In genomic region chr16:87067890-87068289, GRCh38 we compare ENCODE assay signal across 22 cellular contexts.
DNase-seq lines count a peak whose midpoint lies in the region; ATAC-seq and TF ChIP-seq lines count a peak whose summit lies in the region.
"Had no signal": no experiment of that assay in that cellular context is flagged by ENCODE, and none has a peak within 500 bp of the region (broad histone marks: within the 10 kb centered on the region; RNA-seq: fewer than 3 reads in every experiment).

No MANE protein-coding gene starts in this region.

- H3K9me3 ChIP-seq in smooth muscle cell (replicated peaks; ENCODE audit: low read depth): no peaks in the 10 kb centered on the region
- no peaks in the 10 kb centered on the region for H3K9me3 ChIP-seq in transverse colon

- intact Hi-C loops in transverse colon (cut with DNase I; ENCODE audit: low total_unique reads): loop anchor here (5.0 kb wide), 1 partner anchor 511 kb away; the partner anchor contains the start of gene MTHFSD

- no peak for ATAC-seq in omental fat pad (ENCODE audit: low FRiP score)
- ATAC-seq: CD8-positive, alpha-beta T cell had no signal

- no peak overlapping the region for H3K9ac ChIP-seq in smooth muscle cell (ENCODE audit: low read depth)
- H3K9ac ChIP-seq: GM23248, KMS-11 had no signal

- peak; percentile 52 for DNase-seq in H7
- DNase-seq in coronary artery (ENCODE audit: low spot score): peak; percentile 36
- no peak for DNase-seq in smooth muscle cell (lab: John Stamatoyannopoulos, UW; ENCODE audit: unreplicated experiment)
- no peak for DNase-seq in transverse colon
- DNase-seq in LoVo (ENCODE audit: low spot score): no peak
- DNase-seq in omental fat pad (ENCODE audit: low spot score): no peak
- DNase-seq in activated gamma-delta T cell (lab: John Stamatoyannopoulos, UW): no peak
- DNase-seq: AML-193, Calu3, GM23248, HCEC 1CT, IMR-90, NCI-H1105, NCI-H146, NCI-H2029 treated with DMSO at 0.1 percent for 48 hours, NCI-H226, NCI-H510A treated with DMSO at 0.1 percent for 48 hours, NCI-H774, OCI-M1 had no signal

- TF ChIP-seq CTCF in coronary artery (IDR thresholded peaks at IDR 0.05) (no peak), nephron (IDR thresholded peaks at IDR 0.05; ENCODE audit: unreplicated experiment in 3 of 3) (no peak), smooth muscle cell (IDR thresholded peaks at IDR 0.05; ENCODE audit: borderline replicate concordance, insufficient read depth, poor library complexity, severe bottlenecking) (no peak), transverse colon (IDR thresholded peaks at IDR 0.05) (no peak), omental fat pad (IDR thresholded peaks at IDR 0.05) (no peak)

- H3K27me3 ChIP-seq in H7 (ENCODE audit: control insufficient read depth, insufficient read depth, low read length) (no peaks in the 10 kb centered on the region), smooth muscle cell (ENCODE audit: low read depth) (peaks cover 6% of the 10 kb centered on the region), transverse colon (peaks cover 58% of the 10 kb centered on the region)

- H3K79me2 ChIP-seq in smooth muscle cell (ENCODE audit: low read depth): no peaks in the 10 kb centered on the region

- peak overlapping the region; percentile 12 for H3K4me2 ChIP-seq in smooth muscle cell
- H3K4me2 ChIP-seq: KMS-11 had no signal

- peak overlapping the region; percentile 97 to 98 (median 97) for H3K27ac Mint-ChIP-seq in nephron
- H3K27ac Mint-ChIP-seq: CD8-positive, alpha-beta T cell had no signal

- H3K27me3 Mint-ChIP-seq in nephron (ENCODE audit: low read depth): peaks cover 80% of the 10 kb centered on the region

- WGBS in smooth muscle cell (ENCODE audit: low lambda C conversion rate): 74% methylated on average over 19 of the region's 19 CpGs
- WGBS in transverse colon (ENCODE audit: low coverage in 1 of 2), 2 donors: 68 to 76% methylated on average over 10 to 19 of the region's 19 CpGs

- H3K4me3 Mint-ChIP-seq in nephron: peak overlapping the region; percentile 36 to 66 (median 50)
- H3K4me3 Mint-ChIP-seq: CD8-positive, alpha-beta T cell had no signal

- no peak overlapping the region for H3K27ac ChIP-seq in coronary artery
- no peak overlapping the region for H3K27ac ChIP-seq in smooth muscle cell (ENCODE audit: low read depth)
- H3K27ac ChIP-seq in transverse colon: no peak overlapping the region
- H3K27ac ChIP-seq: GM23248, KMS-11 had no signal

- TF ChIP-seq EP300 in transverse colon (IDR thresholded peaks at IDR 0.05; ENCODE audit: low read depth): no peak

- H3K9me3 Mint-ChIP-seq in nephron: no peaks in the 10 kb centered on the region
- H3K9me3 Mint-ChIP-seq: CD8-positive, alpha-beta T cell had no signal

- H3F3A ChIP-seq in smooth muscle cell (ENCODE audit: low read depth): no peaks in the 10 kb centered on the region

- peak overlapping the region; percentile 28 for H2AFZ ChIP-seq in smooth muscle cell (ENCODE audit: low read depth)
- H2AFZ ChIP-seq: GM23248 had no signal

- H3K4me1 ChIP-seq in smooth muscle cell (ENCODE audit: low read depth) (no peaks in the 10 kb centered on the region), transverse colon (no peaks in the 10 kb centered on the region)

- H3K4me1 Mint-ChIP-seq in nephron: peaks cover 61% of the 10 kb centered on the region

- H3K4me3 ChIP-seq in H7 (ENCODE audit: insufficient read depth, low read depth, low read length): no peak overlapping the region
- H3K4me3 ChIP-seq in coronary artery: no peak overlapping the region
- no peak overlapping the region for H3K4me3 ChIP-seq in smooth muscle cell
- no peak overlapping the region for H3K4me3 ChIP-seq in transverse colon
- H3K4me3 ChIP-seq: GM23248 had no signal

- H3K36me3 ChIP-seq in H7 (replicated peaks; ENCODE audit: control insufficient read depth, insufficient read depth, low read length) (no peaks in the 10 kb centered on the region), smooth muscle cell (ENCODE audit: low read depth) (no peaks in the 10 kb centered on the region), transverse colon (no peaks in the 10 kb centered on the region)

- no peaks in the 10 kb centered on the region for H3K36me3 Mint-ChIP-seq in nephron (ENCODE audit: low read depth)
- H3K36me3 Mint-ChIP-seq: CD8-positive, alpha-beta T cell had no signal

- no peak for TF ChIP-seq POLR2A in transverse colon (IDR thresholded peaks at IDR 0.05)

- H4K20me1 ChIP-seq in smooth muscle cell (ENCODE audit: low read depth): no peaks in the 10 kb centered on the region

- in situ Hi-C loops in transverse colon (cut with MboI; ENCODE audit: low pct_ligation_motif_present in 1 of 4, low pct_unique_long_range_greater_than_20kb in 1 of 4, low sequenced_read_pairs in 3 of 4): loop anchor here in 2 of 4 donors (10.0 to 25.0 kb wide), 3 partner anchors 194 to 503 kb away; partner anchors contain the start of gene FOXC2 (in 1 of the 2)

Comparison
In these comparisons a context has a peak if more than half of its experiments do, and no peak if none do; other contexts are left out.
1. DNase-seq: peak in H7 (single experiment) and coronary artery (single experiment); none in smooth muscle cell (single experiment), transverse colon (single experiment), LoVo (single experiment), omental fat pad (single experiment) and activated gamma-delta T cell (single experiment).